ENCODE assay signal across 8 cellular contexts in genomic region chr2:234003972-234004617, GRCh38. TPM values are rescaled to one million over a fixed set of nuclear protein-coding genes. Genes with fewer than 3 reads are reported as not detected.
A peak's percentile ranks its signal among the peaks of the same experiment; 100 is the strongest.
DNase-seq lines count a peak whose midpoint lies in the region; ATAC-seq and TF ChIP-seq lines count a peak whose summit lies in the region.

No MANE protein-coding gene starts in this region.

- no peak for ATAC-seq in HG03095 (IDR thresholded peaks at IDR 0.05; ENCODE audit: unreplicated experiment)
- ATAC-seq in gastroesophageal sphincter: no peak
- no peak for ATAC-seq in HG02938 (IDR thresholded peaks at IDR 0.05; ENCODE audit: unreplicated experiment)

- H3K4me3 ChIP-seq in tibial nerve: no peak overlapping the region
- no peak overlapping the region for H3K4me3 ChIP-seq in gastroesophageal sphincter

- H3K27ac ChIP-seq in tibial nerve (no peak overlapping the region), gastroesophageal sphincter (no peak overlapping the region)

- TF ChIP-seq CTCF in tibial nerve (IDR thresholded peaks at IDR 0.05) (no peak), gastroesophageal sphincter (IDR thresholded peaks at IDR 0.05) (no peak)

- H3K9me3 ChIP-seq in tibial nerve (no peaks in the 10 kb centered on the region), gastroesophageal sphincter (no peaks in the 10 kb centered on the region)

- H3K27me3 ChIP-seq in tibial nerve (no peaks in the 10 kb centered on the region), gastroesophageal sphincter (peaks cover 32% of the 10 kb centered on the region)

- H3K36me3 ChIP-seq in tibial nerve (no peaks in the 10 kb centered on the region), gastroesophageal sphincter (no peaks in the 10 kb centered on the region)

- TF ChIP-seq EP300 in tibial nerve (IDR thresholded peaks at IDR 0.05) (no peak), gastroesophageal sphincter (IDR thresholded peaks at IDR 0.05) (no peak)

- 48 to 55% methylated on average over 8 of the region's 8 CpGs for WGBS in tibial nerve, 2 donors
- 16 to 33% methylated on average over 6 to 8 of the region's 8 CpGs for WGBS in gastroesophageal sphincter (ENCODE audit: low coverage in 1 of 2), 2 donors

- TF ChIP-seq POLR2A in tibial nerve (IDR thresholded peaks at IDR 0.05): no peak
- TF ChIP-seq POLR2A in gastroesophageal sphincter (IDR thresholded peaks at IDR 0.05): no peak

- H3K4me1 ChIP-seq in tibial nerve (no peaks in the 10 kb centered on the region), gastroesophageal sphincter (no peaks in the 10 kb centered on the region)

- peak; percentile 82 for DNase-seq in AG08396 (ENCODE audit: low spot score)
- DNase-seq in HK-2 (ENCODE audit: unreplicated experiment): peak; percentile 80
- peak; percentile 31 for DNase-seq in SW480 (ENCODE audit: low spot score)
- peak; percentile 44 for DNase-seq in foreskin melanocyte
- DNase-seq in tibial nerve (ENCODE audit: low spot score in 2 of 2): no peak

RNA-seq across cellular contexts. Expression of gene SPP2, which starts 46.4 kb away (rescaled TPM):
- total RNA-seq in tibial nerve: not detected
- total RNA-seq in gastroesophageal sphincter: not detected

Comparison
In these comparisons a context has a peak if more than half of its experiments do, and no peak if none do; other contexts are left out.
1. DNase-seq: peak in AG08396 (single experiment), HK-2 (single experiment), SW480 (single experiment) and foreskin melanocyte (single experiment); none in tibial nerve (0 of 2).